1 cellular context compared by ENCODE assay signal in the genomic region with DNA sequence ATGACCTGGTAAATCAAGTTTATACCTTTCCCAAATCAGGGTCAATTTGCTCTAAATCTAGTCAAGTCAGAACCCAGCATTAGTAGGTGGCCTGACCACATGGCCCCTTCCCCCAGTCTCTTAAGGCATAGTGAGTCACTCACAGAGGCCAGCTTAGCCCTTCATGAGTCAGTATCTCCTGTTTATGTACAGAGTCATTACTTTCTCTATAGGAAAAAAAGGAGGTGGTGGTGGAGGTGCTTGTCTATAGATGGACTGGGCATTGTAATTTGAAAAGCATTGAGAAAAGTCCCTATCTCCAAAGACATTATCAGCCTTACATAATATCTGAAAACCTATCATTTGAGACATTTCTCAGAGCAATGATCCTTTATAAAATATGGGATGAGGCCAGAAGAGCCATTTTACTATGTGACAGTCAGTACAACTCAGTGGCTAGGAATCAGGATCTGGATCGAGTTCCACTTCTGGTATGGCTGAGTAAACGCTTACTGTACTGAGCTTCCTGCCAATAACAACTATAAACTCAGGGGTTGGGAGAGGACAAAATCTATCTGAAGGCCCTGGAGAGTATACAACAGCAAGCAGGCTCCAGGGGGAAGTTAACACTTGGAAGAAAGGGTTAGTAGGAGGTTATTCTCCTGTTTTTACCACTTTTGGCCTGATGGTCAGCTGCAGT.
TF ChIP-seq lines count a peak whose summit lies in the region.

No MANE protein-coding gene starts in this region.

TF ChIP-seq in IMR-90, 13 proteins besides CTCF, POLR2A, EP300 and RAD21 (continued from another document):
- no peak for TF ChIP-seq MXI1 (IDR thresholded peaks at IDR 0.05; ENCODE audit: borderline replicate concordance, low read depth, low read length)
TF ChIP-seq in IMR-90: peak in this region for 7.
